Comparison of ENCODE assay signal across 33 cellular contexts in the genomic region with DNA sequence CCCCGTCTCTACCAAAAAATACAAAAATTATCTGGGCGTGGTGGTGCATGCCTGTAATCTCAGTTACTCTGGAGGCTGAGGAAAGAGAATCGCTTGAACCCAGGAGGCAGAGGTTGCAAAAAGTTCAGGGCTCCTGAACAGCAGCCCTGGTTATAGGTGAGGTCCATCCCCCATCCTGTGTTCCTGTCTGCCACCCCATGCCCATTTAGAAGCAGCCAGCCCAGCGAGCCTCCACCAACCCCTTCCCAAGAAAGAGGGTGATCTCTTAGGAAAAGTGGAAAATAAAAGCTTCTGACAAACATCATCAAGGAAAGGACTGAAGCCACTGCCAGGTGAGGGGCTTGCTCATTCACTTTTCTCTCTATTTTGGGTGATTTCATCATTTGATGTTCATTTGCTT. TPM values are rescaled to one million over a fixed set of nuclear protein-coding genes. Genes with fewer than 3 reads are reported as not detected.
DNase-seq lines count a peak whose midpoint lies in the region; ATAC-seq and TF ChIP-seq lines count a peak whose summit lies in the region.
"Had no signal": no experiment of that assay in that cellular context is flagged by ENCODE, and none has a peak within 500 bp of the region (broad histone marks: within the 10 kb centered on the region; RNA-seq: fewer than 3 reads in every experiment).

No MANE protein-coding gene starts in this region.

- no peak overlapping the region for H3K27ac ChIP-seq in right cardiac atrium (ENCODE audit: low read length)
- peak overlapping the region; percentile 24; the same call in 1 of the 2 replicates for H3K27ac ChIP-seq in WERI-Rb-1
- H3K27ac ChIP-seq in esophagus muscularis mucosa (replicated peaks in 1 of 4), result no peak overlapping the region
- no peak overlapping the region for H3K27ac ChIP-seq in mesenchymal stem cell (ENCODE audit: low read length, poor library complexity, severe bottlenecking)
- H3K27ac ChIP-seq: 22Rv1; A549; BLaER1; BLaER1 treated with 17β-estradiol and CSF1 and Interleukin-3, amounts not matched to agents 10 nM and 100 nM; C4-2B had no signal

- H3K4me1 ChIP-seq in right cardiac atrium (ENCODE audit: control insufficient read depth, insufficient read depth, low read length) (no peaks in the 10 kb centered on the region), esophagus muscularis mucosa (no peaks in the 10 kb centered on the region), mesenchymal stem cell (ENCODE audit: control insufficient read depth, insufficient read depth, low read depth, low read length) (no peaks in the 10 kb centered on the region)
- H3K4me1 ChIP-seq: A549; BE2C; BLaER1; BLaER1 treated with 17β-estradiol and CSF1 and Interleukin-3, amounts not matched to agents 10 nM and 100 nM; Caco-2 had no signal

- H3K4ac ChIP-seq in mesenchymal stem cell (ENCODE audit: low read depth in 1 of 2, low read length in 2 of 2), result no peak overlapping the region

- no peak overlapping the region for H3K18ac ChIP-seq in mesenchymal stem cell (ENCODE audit: low read depth in 1 of 2, low read length in 2 of 2)

- H3K14ac ChIP-seq in mesenchymal stem cell (ENCODE audit: low read length in 2 of 2), result no peak overlapping the region

- ATAC-seq in Right ventricle myocardium inferior, result no peak
- no peak for ATAC-seq in right cardiac atrium
- no peak for ATAC-seq in HG03280 (IDR thresholded peaks at IDR 0.05; ENCODE audit: unreplicated experiment)
- ATAC-seq: A549; CD8-positive, alpha-beta T cell had no signal

- H3K4me2 ChIP-seq in mesenchymal stem cell (ENCODE audit: low read length, poor library complexity, severe bottlenecking), result no peak overlapping the region
- H3K4me2 ChIP-seq: A549; BLaER1; BLaER1 treated with 17β-estradiol and CSF1 and Interleukin-3, amounts not matched to agents 10 nM and 100 nM had no signal

- H3K27me3 ChIP-seq in right cardiac atrium (ENCODE audit: control insufficient read depth, insufficient read depth) (no peaks in the 10 kb centered on the region), WERI-Rb-1 (ENCODE audit: insufficient read depth, low read depth, severe bottlenecking) (no peaks in the 10 kb centered on the region), esophagus muscularis mucosa (peaks cover 0 to 40% (median 0%) of the 10 kb centered on the region in 4 donors), mesenchymal stem cell (ENCODE audit: control insufficient read depth in 1 of 2, insufficient read depth in 1 of 2, low read length in 2 of 2) (peaks cover 4 to 87% of the 10 kb centered on the region in 2 experiments)
- H3K27me3 ChIP-seq: BE2C; BLaER1; BLaER1 treated with 17β-estradiol and CSF1 and Interleukin-3, amounts not matched to agents 10 nM and 100 nM had no signal

- no peak overlapping the region for H2BK15ac ChIP-seq in mesenchymal stem cell (ENCODE audit: low read depth, poor library complexity, severe bottlenecking)

- no peak overlapping the region for H2BK120ac ChIP-seq in mesenchymal stem cell (ENCODE audit: low read depth, low read length)

- TF ChIP-seq EP300 in esophagus muscularis mucosa (IDR thresholded peaks at IDR 0.05), result no peak

- WGBS in right cardiac atrium, result 74% methylated on average over 4 of the region's 4 CpGs
- 65% methylated on average over 4 of the region's 4 CpGs for WGBS in esophagus muscularis mucosa
- WGBS in mesenchymal stem cell, result 86% methylated on average over 2 of the region's 4 CpGs

- no peak overlapping the region for H4K8ac ChIP-seq in mesenchymal stem cell (ENCODE audit: low read length)

- H3K23ac ChIP-seq in mesenchymal stem cell (ENCODE audit: low read length in 2 of 2), result no peak overlapping the region

- intact Hi-C loops in Right ventricle myocardium inferior (cut with DNase I), result loop anchor here (10.0 kb wide), 1 partner anchor 318 kb away; no protein-coding TSS in a partner anchor
- intact Hi-C loops in right cardiac atrium (cut with DNase I), result no loop called here
- intact Hi-C loops in esophagus muscularis mucosa (cut with DNase I), result no loop called here

- H2BK12ac ChIP-seq in mesenchymal stem cell (ENCODE audit: low read length in 2 of 2), result no peak overlapping the region

- TF ChIP-seq CTCF in WERI-Rb-1 (IDR thresholded peaks at IDR 0.05; ENCODE audit: low read depth, low read length), result no peak
- TF ChIP-seq CTCF in esophagus muscularis mucosa (IDR thresholded peaks at IDR 0.05), result no peak

- H3K9me3 ChIP-seq in right cardiac atrium (ENCODE audit: control insufficient read depth, low read length), result no peaks in the 10 kb centered on the region
- H3K9me3 ChIP-seq in WERI-Rb-1 (ENCODE audit: severe bottlenecking), result no peaks in the 10 kb centered on the region
- H3K9me3 ChIP-seq in esophagus muscularis mucosa, result no peaks in the 10 kb centered on the region
- H3K9me3 ChIP-seq in mesenchymal stem cell (ENCODE audit: control insufficient read depth, low read length), result no peaks in the 10 kb centered on the region
- H3K9me3 ChIP-seq: A549; BE2C; BLaER1; BLaER1 treated with 17β-estradiol and CSF1 and Interleukin-3, amounts not matched to agents 10 nM and 100 nM; Caco-2 had no signal

- no peaks in the 10 kb centered on the region for H3K79me1 ChIP-seq in mesenchymal stem cell (replicated peaks; ENCODE audit: low read length, poor library complexity, severe bottlenecking)

- no peaks in the 10 kb centered on the region for H3K36me3 ChIP-seq in WERI-Rb-1
- no peaks in the 10 kb centered on the region for H3K36me3 ChIP-seq in esophagus muscularis mucosa
- no peaks in the 10 kb centered on the region for H3K36me3 ChIP-seq in mesenchymal stem cell (ENCODE audit: control insufficient read depth in 1 of 2, insufficient read depth in 2 of 2, low read depth in 1 of 2, low read length in 2 of 2)
- H3K36me3 ChIP-seq: BE2C; BLaER1; BLaER1 treated with 17β-estradiol and CSF1 and Interleukin-3, amounts not matched to agents 10 nM and 100 nM had no signal

- no peak overlapping the region for H3K9ac ChIP-seq in mesenchymal stem cell (ENCODE audit: low read length)
- H3K9ac ChIP-seq: BLaER1; BLaER1 treated with 17β-estradiol and CSF1 and Interleukin-3, amounts not matched to agents 10 nM and 100 nM had no signal

- no peak overlapping the region for H2AK5ac ChIP-seq in mesenchymal stem cell (ENCODE audit: low read length, severe bottlenecking)

- H2BK5ac ChIP-seq in mesenchymal stem cell (ENCODE audit: low read depth, low read length, poor library complexity, severe bottlenecking), result no peak overlapping the region

- TF ChIP-seq POLR2A in esophagus muscularis mucosa (IDR thresholded peaks at IDR 0.05; ENCODE audit: low read depth), result no peak

- H2AFZ ChIP-seq in mesenchymal stem cell (ENCODE audit: low read depth, low read length), result no peak overlapping the region

- no peak overlapping the region for H4K91ac ChIP-seq in mesenchymal stem cell (ENCODE audit: low read length)

- no peak overlapping the region for H3K4me3 ChIP-seq in right cardiac atrium (ENCODE audit: low read length)
- H3K4me3 ChIP-seq in WERI-Rb-1 (ENCODE audit: low read depth, low read length), result no peak overlapping the region
- H3K4me3 ChIP-seq in esophagus muscularis mucosa, result no peak overlapping the region
- no peak overlapping the region for H3K4me3 ChIP-seq in mesenchymal stem cell (ENCODE audit: insufficient read depth in 1 of 2, low read depth in 1 of 2, low read length in 2 of 2)
- H3K4me3 ChIP-seq: A549; BLaER1; BLaER1 treated with 17β-estradiol and CSF1 and Interleukin-3, amounts not matched to agents 10 nM and 100 nM had no signal

- peak; percentile 66 for DNase-seq in Right ventricle myocardium inferior (ENCODE audit: missing footprints)
- DNase-seq in right cardiac atrium, result no peak
- DNase-seq in WERI-Rb-1, result no peak
- peak; percentile 60 for DNase-seq in esophagus muscularis mucosa (ENCODE audit: extremely low spot score)
- no peak for DNase-seq in mesenchymal stem cell
- DNase-seq: 8988T; ACHN; AML-193; BE2C; C1 segment of cervical spinal cord; Caco-2; Calu3; CD4-positive, alpha-beta memory T cell; CD4-positive, alpha-beta T cell; CD4-positive, CD25-positive, alpha-beta regulatory T cell; CD8-positive, alpha-beta memory T cell; CD8-positive, alpha-beta T cell; COR-L47; DMS 273 treated with DMSO at 0.1 percent for 48 hours; DMS153; DMS53; DMS79; DMS79 treated with DMSO at 0.1 percent for 48 hours; DND-41; EL had no signal

RNA-seq across cellular contexts. Expression of a gene that starts 55.8 kb away (rescaled TPM):
- not detected for total RNA-seq in Right ventricle myocardium inferior
- total RNA-seq in right cardiac atrium, result not detected
- not detected for polyA plus RNA-seq in right cardiac atrium
- total RNA-seq in esophagus muscularis mucosa, result under 1 TPM in 3 of 4 donors, not detected in 1; 0.33 to 0.78 (median 0.34) TPM
- polyA plus RNA-seq in mesenchymal stem cell (2013, experiment 1 of 2), result 0.07 TPM
- polyA plus RNA-seq in mesenchymal stem cell (2013, experiment 2 of 2), result 0.01 TPM
- total RNA-seq: Calu3; CD4-positive, alpha-beta memory T cell; CD4-positive, alpha-beta T cell had no signal
- polyA plus RNA-seq: BJ; CD14-positive monocyte; CD4-positive, alpha-beta memory T cell; CD4-positive, CD25-positive, alpha-beta regulatory T cell; CD8-positive, alpha-beta memory T cell had no signal

Comparison
In these comparisons a context has a peak if more than half of its experiments do, and no peak if none do; other contexts are left out.
1. DNase-seq: peak in Right ventricle myocardium inferior (single experiment) and esophagus muscularis mucosa (single experiment); none in right cardiac atrium (0 of 3), WERI-Rb-1 (single experiment) and mesenchymal stem cell (single experiment).